Comparison of ENCODE assay signal across 14 cellular contexts in genomic region chr2:161124186-161124585, GRCh38. TPM values are rescaled to one million over a fixed set of nuclear protein-coding genes. Genes with fewer than 3 reads are reported as not detected.
DNase-seq lines count a peak whose midpoint lies in the region; ATAC-seq, FAIRE-seq and TF ChIP-seq lines count a peak whose summit lies in the region.
"Had no signal": no experiment of that assay in that cellular context is flagged by ENCODE, and none has a peak within 500 bp of the region (broad histone marks: within the 10 kb centered on the region; RNA-seq: fewer than 3 reads in every experiment).

No MANE protein-coding gene starts in this region.

- H3K27ac ChIP-seq in A549 (peak overlapping the region; percentile 90 to 94), PC-9 (peak overlapping the region; percentile 99), keratinocyte (ENCODE audit: control insufficient read depth, insufficient read depth, low read length) (peak overlapping the region; percentile 83)

- H3K9ac ChIP-seq in keratinocyte (ENCODE audit: control insufficient read depth, extremely low read depth, insufficient read depth, low read length) = no peak overlapping the region

- H3K27me3 ChIP-seq in PC-9 (ENCODE audit: insufficient read depth, low read depth) (no peaks in the 10 kb centered on the region), keratinocyte (ENCODE audit: control insufficient read depth, extremely low read depth, insufficient read depth, low read length) (no peaks in the 10 kb centered on the region)

- H3K9me3 ChIP-seq in A549 = no peaks in the 10 kb centered on the region
- no peaks in the 10 kb centered on the region for H3K9me3 ChIP-seq in PC-9 (ENCODE audit: insufficient read depth, low read depth)
- no peaks in the 10 kb centered on the region for H3K9me3 ChIP-seq in keratinocyte (ENCODE audit: control insufficient read depth, low read depth, low read length)

- no peaks in the 10 kb centered on the region for H3K9me2 ChIP-seq in PC-9 (ENCODE audit: insufficient read depth)

- H2AFZ ChIP-seq in PC-9 = peak overlapping the region; percentile 35; the same call in 1 of the 2 replicates
- peak overlapping the region; percentile 57 for H2AFZ ChIP-seq in keratinocyte (ENCODE audit: control insufficient read depth, low read length)

- H3K4me1 ChIP-seq in A549 (peaks cover 39% of the 10 kb centered on the region), PC-9 (replicated peaks; ENCODE audit: insufficient read depth) (peaks cover 53% of the 10 kb centered on the region), keratinocyte (ENCODE audit: control insufficient read depth, extremely low read depth, insufficient read depth, low read length) (peaks cover 24% of the 10 kb centered on the region)

- H3K4me2 ChIP-seq in A549 (peak overlapping the region; percentile 73; the same call in 1 of the 3 replicates), PC-9 (peak overlapping the region; percentile 83), keratinocyte (ENCODE audit: control insufficient read depth, extremely low read depth, insufficient read depth, low read depth, low read length) (peak overlapping the region; percentile 17)

- no peak for FAIRE-seq in A549 (lab: Jason Lieb, UNC)
- FAIRE-seq in keratinocyte (lab: Jason Lieb, UNC) = no peak
- FAIRE-seq: GM19239 had no signal

- POLR2A ChIA-PET in A549 (lab: Yijun Ruan, JAX) = no interaction called here
- POLR2A ChIA-PET in PC-9 (lab: Charles Lee; ENCODE audit: unreplicated experiment) = no interaction called here

- H3K36me3 ChIP-seq in PC-9 (ENCODE audit: low read depth) (no peaks in the 10 kb centered on the region), keratinocyte (ENCODE audit: control insufficient read depth in 2 of 2, extremely low read depth in 1 of 2, insufficient read depth in 2 of 2, low read length in 2 of 2) (no peaks in the 10 kb centered on the region)

- no peak for ATAC-seq in A549
- ATAC-seq in GM21786 (IDR thresholded peaks at IDR 0.05; ENCODE audit: unreplicated experiment) = peak; percentile 71
- no peak for ATAC-seq in GM19452 (IDR thresholded peaks at IDR 0.05; ENCODE audit: unreplicated experiment)
- ATAC-seq in HG03342 (IDR thresholded peaks at IDR 0.05; ENCODE audit: unreplicated experiment) = no peak
- no peak for ATAC-seq in GM18867 (IDR thresholded peaks at IDR 0.05; ENCODE audit: unreplicated experiment)

- H3K79me2 ChIP-seq in PC-9 (ENCODE audit: low read depth) (no peaks in the 10 kb centered on the region), keratinocyte (ENCODE audit: control insufficient read depth, insufficient read depth, low read length) (no peaks in the 10 kb centered on the region)

- no peak for TF ChIP-seq EP300 in A549 (IDR thresholded peaks at IDR 0.05)

- H3K9me1 ChIP-seq in keratinocyte (ENCODE audit: control insufficient read depth, extremely low read depth, insufficient read depth, low read length) = no peaks in the 10 kb centered on the region

- BruUV-seq in PC-9 (replicated peaks; lab: Mats Ljungman, UMichigan) = no TSS peak

- CTCF ChIA-PET in A549 (lab: Yijun Ruan, JAX) = no interaction called here
- CTCF ChIA-PET in PC-9 (lab: Charles Lee) = no interaction called here

- dilution Hi-C loops in keratinocyte (cut with MboI; ENCODE audit: extremely low pct_ligation_motif_present, low sequenced_read_pairs) = no loop called here

- intact Hi-C loops in PC-9 (cut with micrococcal nuclease; ENCODE audit: unreplicated experiment) = no loop called here

- 93% methylated on average over 2 of the region's 2 CpGs for WGBS in A549 (ENCODE audit: missing lambda C conversion rate)

- TF ChIP-seq RAD21 in A549 (conservative IDR thresholded peaks at IDR 0.05 in 1 of 2, IDR thresholded peaks at IDR 0.05 in 1 of 2) = no peak

- no peak for TF ChIP-seq CTCF in A549 (IDR thresholded peaks at IDR 0.05)
- no peak for TF ChIP-seq CTCF in PC-9 (conservative IDR thresholded peaks at IDR 0.05)
- TF ChIP-seq CTCF in keratinocyte (optimal IDR thresholded peaks at IDR 0.05 in 1 of 3, IDR thresholded peaks at IDR 0.05 in 1 of 3, conservative IDR thresholded peaks at IDR 0.05 in 1 of 3; ENCODE audit: extremely low read depth in 1 of 3, insufficient read depth in 2 of 3, low read length in 3 of 3) = no peak

- no peak for TF ChIP-seq POLR2A in A549 (IDR thresholded peaks at IDR 0.05; ENCODE audit: low read length)

- H3K4me3 ChIP-seq in A549 = no peak overlapping the region
- H3K4me3 ChIP-seq in PC-9 = peak overlapping the region; percentile 47; the same call in 1 of the 2 replicates
- no peak overlapping the region for H3K4me3 ChIP-seq in keratinocyte (ENCODE audit: control insufficient read depth in 2 of 3, extremely low read depth in 1 of 3, insufficient read depth in 2 of 3, low read depth in 1 of 3, low read length in 3 of 3)

- peaks cover 23% of the 10 kb centered on the region for H3F3A ChIP-seq in PC-9 (ENCODE audit: insufficient read depth, low read depth)

- no peaks in the 10 kb centered on the region for H4K20me1 ChIP-seq in PC-9 (ENCODE audit: insufficient read depth)
- no peaks in the 10 kb centered on the region for H4K20me1 ChIP-seq in keratinocyte (ENCODE audit: control insufficient read depth, extremely low read depth, insufficient read depth, low read length)

- DNase-seq in A549 (ENCODE audit: low read depth in 1 of 2, low spot score in 1 of 2) (no peak), PC-9 (no peak), keratinocyte (ENCODE audit: low read depth, low spot score) (no peak), SW 1271 (lab: John Stamatoyannopoulos, UW) (no peak)
- DNase-seq: activated CD4-positive, CD25-positive, alpha-beta regulatory T cell; effector CD8-positive, alpha-beta T cell; GDM1; NCI-H1092 treated with DMSO at 0.1 percent for 48 hours; NK-92 treated with Interleukin-12 subunit alpha and Interleukin-12 subunit beta, amount 100 ng/mL, for 24 hours had no signal

TF ChIP-seq in A549, 52 proteins besides CTCF, POLR2A, EP300 and RAD21:
- TF ChIP-seq BCL3 (IDR thresholded peaks at IDR 0.05) (no peak), TFCP2L1 (CRISPR knock-in tag; IDR thresholded peaks at IDR 0.05) (no peak), RNF2 (IDR thresholded peaks at IDR 0.05; ENCODE audit: borderline replicate concordance, low read depth) (no peak), E2F6 (IDR thresholded peaks at IDR 0.05; ENCODE audit: borderline replicate concordance, low read depth) (no peak), TP53 (CRISPR knock-in tag; IDR thresholded peaks at IDR 0.05) (no peak), HMGXB4 (CRISPR knock-in tag; IDR thresholded peaks at IDR 0.05; ENCODE audit: borderline replicate concordance) (no peak), MAX (IDR thresholded peaks at IDR 0.05) (no peak), PHF8 (IDR thresholded peaks at IDR 0.05; ENCODE audit: borderline replicate concordance, low read depth) (no peak), HOXB13 (CRISPR knock-in tag; IDR thresholded peaks at IDR 0.05; ENCODE audit: low read depth) (no peak), GATA3 (IDR thresholded peaks at IDR 0.05; ENCODE audit: borderline replicate concordance) (no peak)

RNA-seq across cellular contexts. Expression of gene TANK, which starts 36.0 kb away (rescaled TPM):
- polyA plus RNA-seq in A549 (2011; rRNA removed) (75.0 and 76.3 TPM in 2 replicates), A549 (2017; fragmentation: RNase III; extraction: RNeasy Plus Mini Kit Qiagen cat#74134 plus additional on column Dnase treatment) (53.9 to 69.8 TPM (median 59.6 TPM) in 3 replicates), keratinocyte (33.5 to 47.2 TPM (median 40.5 TPM) in 3 replicates)
- polyA plus RNA-seq in A549 (2012; cell fraction: cytosol; rRNA removed) = 18.7 and 19.6 TPM in 2 replicates
- polyA plus RNA-seq in A549 (2012; cell fraction: nucleus; rRNA removed) = 8.1 and 15.3 TPM in 2 replicates
- 25.6 and 30.5 TPM in 2 replicates for polyA minus RNA-seq in A549 (2011; rRNA and poly(A)+ RNA removed)
- 31.3 and 46.1 TPM in 2 replicates for total RNA-seq in PC-9 (2021)
- polyA plus RNA-seq in keratinocyte (2011; ENCODE audit: low read depth) = 209 TPM
- polyA plus RNA-seq in keratinocyte (2011; cell fraction: cytosol; rRNA removed) = 27.7 and 49.4 TPM in 2 replicates
- polyA plus RNA-seq in keratinocyte (2011; cell fraction: nucleus; rRNA removed) = 44.1 and 49.5 TPM in 2 replicates
- 37.0 and 78.6 TPM in 2 replicates for polyA plus RNA-seq in keratinocyte (2012; ENCODE audit: low replicate concordance)
- 9.3 to 23.4 TPM (median 12.9 TPM) in 3 replicates for polyA minus RNA-seq in keratinocyte
- polyA minus RNA-seq in keratinocyte (2011; cell fraction: cytosol; rRNA and poly(A)+ RNA removed) = 22.1 TPM
- polyA minus RNA-seq in keratinocyte (2011; cell fraction: nucleus; rRNA and poly(A)+ RNA removed) = 38.1 and 67.9 TPM in 2 replicates

Comparison
In these comparisons a context has a peak if more than half of its experiments do, and no peak if none do; other contexts are left out.
1. H3K4me2 ChIP-seq: peak in every context shown above with its lines; median percentile 83 in PC-9; 73 in A549; 17 in keratinocyte.